ENCODE assay signal across 16 cellular contexts in genomic region chr9:112680731-112681402, GRCh38.
"Had no signal": no experiment of that assay in that cellular context is flagged by ENCODE, and none has a peak within 500 bp of the region (broad histone marks: within the 10 kb centered on the region; RNA-seq: fewer than 3 reads in every experiment).

No MANE protein-coding gene starts in this region.

- H3K4me1 ChIP-seq: left lung, parathyroid adenoma, sigmoid colon, thyroid gland had no signal

- FAIRE-seq: endothelial cell of umbilical vein, islet of Langerhans had no signal

- H3K79me2 ChIP-seq: parathyroid adenoma had no signal

- H3K27me3 Mint-ChIP-seq: activated naive CD8-positive, alpha-beta T cell; dendritic cell treated with granulocyte-macrophage colony-stimulating factor and Interleukin-4, amounts not matched to agents 40 ng/mL and 50 ng/mL, for 4 days had no signal

- H3K9ac ChIP-seq: parathyroid adenoma had no signal

- H2AFZ ChIP-seq: parathyroid adenoma had no signal

- H3K27ac ChIP-seq: cardiac muscle cell, esophagus squamous epithelium, left lung, parathyroid adenoma, sigmoid colon, thyroid gland, WERI-Rb-1 had no signal

- H3K27me3 ChIP-seq: cardiac muscle cell, esophagus squamous epithelium, left lung, sigmoid colon, thyroid gland had no signal

- H3K36me3 ChIP-seq: cardiac muscle cell, thyroid gland had no signal

- H3K9me3 ChIP-seq: thyroid gland had no signal

- H3K4me3 ChIP-seq: cardiac muscle cell, esophagus squamous epithelium, left lung, sigmoid colon, thyroid gland had no signal

- H3K27ac Mint-ChIP-seq: activated naive CD8-positive, alpha-beta T cell; dendritic cell treated with granulocyte-macrophage colony-stimulating factor and Interleukin-4, amounts not matched to agents 40 ng/mL and 50 ng/mL, for 4 days had no signal

- ATAC-seq: left lung had no signal

- DNase-seq: activated CD4-positive, alpha-beta T cell treated with anti-CD3 and anti-CD28 coated beads, Interleukin-2, amount 50 U/mL, for 48 hours; amniotic stem cell; effector CD8-positive, alpha-beta T cell; esophagus squamous epithelium; left lung; sigmoid colon; stimulated activated naive CD4-positive, alpha-beta T cell treated with Interleukin-2 at 50 U/mL for 16 hours; SW 1271; thyroid gland; WERI-Rb-1 had no signal

- H3K4me3 Mint-ChIP-seq: activated naive CD8-positive, alpha-beta T cell; dendritic cell treated with granulocyte-macrophage colony-stimulating factor and Interleukin-4, amounts not matched to agents 40 ng/mL and 50 ng/mL, for 4 days had no signal
